ENCODE assay signal across 8 cellular contexts in genomic region chr14:31456841-31457664, GRCh38. TPM values are rescaled to one million over a fixed set of nuclear protein-coding genes. Genes with fewer than 3 reads are reported as not detected.
DNase-seq lines count a peak whose midpoint lies in the region; ATAC-seq and TF ChIP-seq lines count a peak whose summit lies in the region.

TSS of gene DTD2 (minus strand) at chr14:31457506. CDS start at chr14:31457393, 113 bp downstream.

- H3K9me3 Mint-ChIP-seq in activated CD4-positive, alpha-beta memory T cell treated with anti-CD3 and anti-CD28 coated beads for 36 hours = no peaks in the 10 kb centered on the region

- H3K4me1 Mint-ChIP-seq in activated CD4-positive, alpha-beta memory T cell treated with anti-CD3 and anti-CD28 coated beads for 36 hours (ENCODE audit: low read depth) = peaks cover 25% of the 10 kb centered on the region

- ATAC-seq in GM19397 (IDR thresholded peaks at IDR 0.05; ENCODE audit: unreplicated experiment) (peak; percentile 99), HG03571 (IDR thresholded peaks at IDR 0.05; ENCODE audit: unreplicated experiment) (peak; percentile 98), right lobe of liver (peak; percentile 98 to 100 (median 99))

- peak within 1 kb of the TSS; percentile 79 for H3K27ac Mint-ChIP-seq in activated CD4-positive, alpha-beta memory T cell treated with anti-CD3 and anti-CD28 coated beads for 36 hours

- peaks cover 4% of the 10 kb centered on the region for H3K36me3 Mint-ChIP-seq in activated CD4-positive, alpha-beta memory T cell treated with anti-CD3 and anti-CD28 coated beads for 36 hours

- no peak for TF ChIP-seq CTCF in right lobe of liver (IDR thresholded peaks at IDR 0.05)

- H3K4me3 ChIP-seq in right lobe of liver = peak within 1 kb of the TSS; percentile 62 to 88 (median 86)

- CTCF ChIA-PET in activated CD4-positive, alpha-beta memory T cell treated with anti-CD3 and anti-CD28 coated beads for 36 hours (lab: Charles Lee) = interaction anchor here (1.0 to 1.8 kb wide), 8 partner anchors 13 to 797 kb away, joined by 3 to 9 read pairs (median 6); partner anchors contain the start of genes HEATR5A and HECTD1

- H3K9me3 ChIP-seq in right lobe of liver = no peaks in the 10 kb centered on the region

- no peaks in the 10 kb centered on the region for H3K27me3 Mint-ChIP-seq in activated CD4-positive, alpha-beta memory T cell treated with anti-CD3 and anti-CD28 coated beads for 36 hours

- H3K4me1 ChIP-seq in right lobe of liver = peaks cover 0 to 16% (median 3%) of the 10 kb centered on the region in 4 donors

- POLR2A ChIA-PET in activated CD4-positive, alpha-beta memory T cell treated with anti-CD3 and anti-CD28 coated beads for 36 hours (lab: Charles Lee) = interaction anchor here (1.2 to 2.4 kb wide), 3 partner anchors 32 to 249 kb away, joined by 3 to 19 read pairs (median 6); partner anchors contain the start of genes HEATR5A and HECTD1

- peak within 1 kb of the TSS; percentile 95 for H3K4me3 Mint-ChIP-seq in activated CD4-positive, alpha-beta memory T cell treated with anti-CD3 and anti-CD28 coated beads for 36 hours

- DNase-seq in CD1c-positive myeloid dendritic cell (ENCODE audit: extremely low spot score) = peak; percentile 98
- DNase-seq in NCI-H774 (lab: John Stamatoyannopoulos, UW) = peak; percentile 96
- DNase-seq in activated CD4-positive, alpha-beta memory T cell treated with anti-CD3 and anti-CD28 coated beads for 36 hours = peak; percentile 94
- peak; percentile 82 to 95 for DNase-seq in dermis microvascular lymphatic vessel endothelial cell (ENCODE audit: low read depth in 2 of 2)
- DNase-seq in right lobe of liver = peak; percentile 96 to 97 (median 97)
- DNase-seq in stimulated activated CD4-positive, alpha-beta T cell treated with anti-CD3 and anti-CD28 coated beads, Interleukin-4, amount 100 ng/mL, for 4 hours = peak; percentile 88 to 90

- no peaks in the 10 kb centered on the region for H3K27me3 ChIP-seq in right lobe of liver

- H3K27ac ChIP-seq in right lobe of liver = peak within 1 kb of the TSS; percentile 72 to 82 (median 80)

- WGBS in right lobe of liver (ENCODE audit: insufficient coverage, low coverage, low lambda C conversion rate, missing lambda C conversion rate) = under 1% methylated on average over 35 of the region's 70 CpGs

- intact Hi-C loops in activated CD4-positive, alpha-beta memory T cell treated with anti-CD3 and anti-CD28 coated beads for 36 hours (cut with micrococcal nuclease) = loop anchor here (1.0 to 10.0 kb wide), 8 partner anchors 37 to 746 kb away; partner anchors contain the start of genes ARHGAP5, HEATR5A, NUBPL and RNU6-8
- intact Hi-C loops in right lobe of liver (cut with DNase I) = no loop called here

- TF ChIP-seq POLR2A in right lobe of liver (IDR thresholded peaks at IDR 0.05) = peak; percentile 95

- peaks cover 0 to 11% (median 4%) of the 10 kb centered on the region in 4 donors for H3K36me3 ChIP-seq in right lobe of liver

RNA-seq across cellular contexts. Expression of gene DTD2, which starts in this region (rescaled TPM):
- 10 to 100 TPM; 19.1 to 20.2 TPM for total RNA-seq in activated CD4-positive, alpha-beta memory T cell treated with anti-CD3 and anti-CD28 coated beads for 36 hours
- total RNA-seq in dermis microvascular lymphatic vessel endothelial cell (20.6 and 24.6 TPM in 2 replicates), right lobe of liver (10 to 100 TPM in 4 of 6 experiments, 1 to 10 TPM in 2; 8.1 to 20.0 (median 11.8) TPM)

Comparison
In these comparisons a context has a peak if more than half of its experiments do, and no peak if none do; other contexts are left out.
1. Peak in every context shown above with its lines: DNase-seq, ATAC-seq, H3K4me3 ChIP-seq and H3K27ac ChIP-seq.